1 cellular context compared by ENCODE assay signal in genomic region chr14:71618716-71619115, GRCh38.
TF ChIP-seq lines count a peak whose summit lies in the region.

No MANE protein-coding gene starts in this region.

TF ChIP-seq in GM12878, 131 proteins besides CTCF, POLR2A, EP300 and RAD21 (continued from another document and continues in another):
- TF ChIP-seq, protein P1, sequence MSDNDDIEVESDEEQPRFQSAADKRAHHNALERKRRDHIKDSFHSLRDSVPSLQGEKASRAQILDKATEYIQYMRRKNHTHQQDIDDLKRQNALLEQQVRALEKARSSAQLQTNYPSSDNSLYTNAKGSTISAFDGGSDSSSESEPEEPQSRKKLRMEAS (IDR thresholded peaks at IDR 0.05; ENCODE audit: low read depth, low read length) = peak; percentile 22; the same call in 1 of the 2 replicates
- TF ChIP-seq ZNF592 (IDR thresholded peaks at IDR 0.05) (peak; percentile 31; the same call in 1 of the 2 replicates), MYC (IDR thresholded peaks at IDR 0.05; ENCODE audit: insufficient read depth, insufficient read length, insufficient replicate concordance, low read length, severe bottlenecking) (no peak), SIX5 (IDR thresholded peaks at IDR 0.05; ENCODE audit: low read depth, low read length, severe bottlenecking) (no peak), STAT1 (conservative IDR thresholded peaks at IDR 0.05) (no peak), EZH2 (IDR thresholded peaks at IDR 0.05; ENCODE audit: borderline replicate concordance, control insufficient read depth, low read depth, low read length) (no peak), BCL3 (IDR thresholded peaks at IDR 0.05; ENCODE audit: borderline replicate concordance, insufficient read depth, low read depth, low read length, poor library complexity, severe bottlenecking) (no peak), CHD2 (IDR thresholded peaks at IDR 0.05; ENCODE audit: borderline replicate concordance, low read depth, low read length) (0 out of 2 replicates have a peak, but pooled peaks have one; percentile 14), MTA2 (IDR thresholded peaks at IDR 0.05; ENCODE audit: low read depth) (peak; percentile 97), ZNF274 (IDR thresholded peaks at IDR 0.05; ENCODE audit: insufficient read depth, insufficient read length) (no peak), ZBTB4 (CRISPR knock-in tag; IDR thresholded peaks at IDR 0.05) (no peak), IKZF1 (conservative IDR thresholded peaks at IDR 0.05) (peak; percentile 63), ZSCAN29 (IDR thresholded peaks at IDR 0.05) (peak; percentile 77; the same call in 1 of the 2 replicates), CEBPZ (IDR thresholded peaks at IDR 0.05; ENCODE audit: low read depth, low read length) (no peak), SUZ12 (IDR thresholded peaks at IDR 0.05; ENCODE audit: unreplicated experiment) (no peak), ASH2L (IDR thresholded peaks at IDR 0.05; ENCODE audit: borderline replicate concordance, low read depth) (no peak), PML (IDR thresholded peaks at IDR 0.05; ENCODE audit: low read length) (no peak), RUNX3 (IDR thresholded peaks at IDR 0.05; ENCODE audit: low read length) (peak; percentile 68), ATF7 (IDR thresholded peaks at IDR 0.05; ENCODE audit: low read depth) (peak; percentile 63), PAX5 (IDR thresholded peaks at IDR 0.05; ENCODE audit: borderline replicate concordance, low read depth, low read length) (0 out of 2 replicates have a peak, but pooled peaks have one; percentile 14), KLF5 (IDR thresholded peaks at IDR 0.05; ENCODE audit: partially characterized antibody) (no peak), POLR2AphosphoS2 (IDR thresholded peaks at IDR 0.05; ENCODE audit: low read depth, low read length) (no peak), E2F4 (IDR thresholded peaks at IDR 0.05; ENCODE audit: low read depth, low read length) (no peak), HDGF (IDR thresholded peaks at IDR 0.05) (no peak), SMAD1 (IDR thresholded peaks at IDR 0.05; ENCODE audit: low read depth, partially characterized antibody) (no peak), IKZF2 (IDR thresholded peaks at IDR 0.05) (peak; percentile 64 to 76; a peak in 2 of 4 replicates), ZNF622 (IDR thresholded peaks at IDR 0.05) (no peak), ZNF207 (IDR thresholded peaks at IDR 0.05; ENCODE audit: borderline replicate concordance) (no peak), BCL11A (IDR thresholded peaks at IDR 0.05; ENCODE audit: low read depth, low read length) (peak; percentile 77; the same call in 1 of the 2 replicates), RBBP5 (conservative IDR thresholded peaks at IDR 0.05) (no peak), NR2F1 (conservative IDR thresholded peaks at IDR 0.05) (no peak), CREB1 (IDR thresholded peaks at IDR 0.05; ENCODE audit: low read depth) (no peak), TCF12 (IDR thresholded peaks at IDR 0.05; ENCODE audit: low read depth, low read length) (peak; percentile 36; the same call in 1 of the 2 replicates), HCFC1 (IDR thresholded peaks at IDR 0.05; ENCODE audit: low read length) (no peak), CEBPB (IDR thresholded peaks at IDR 0.05; ENCODE audit: borderline replicate concordance in 1 of 2, low read depth in 2 of 2, low read length in 2 of 2) (no peak), MXI1 (IDR thresholded peaks at IDR 0.05; ENCODE audit: low read depth, low read length) (0 out of 2 replicates have a peak, but pooled peaks have one; percentile 42), SPI1 (IDR thresholded peaks at IDR 0.05; ENCODE audit: borderline replicate concordance, insufficient read depth, low read depth, low read length) (no peak), ETV6 (conservative IDR thresholded peaks at IDR 0.05 in 1 of 2, IDR thresholded peaks at IDR 0.05 in 1 of 2; ENCODE audit: borderline replicate concordance in 1 of 2, low read depth in 1 of 2) (no peak), SMAD5 (IDR thresholded peaks at IDR 0.05; ENCODE audit: low read depth) (no peak), TCF3 (IDR thresholded peaks at IDR 0.05; ENCODE audit: borderline replicate concordance, insufficient read depth, low read depth, low read length) (no peak), MYB (IDR thresholded peaks at IDR 0.05; ENCODE audit: borderline replicate concordance, low read depth, low read length) (peak; percentile 84), SREBF2 (IDR thresholded peaks at IDR 0.05; ENCODE audit: low read length) (no peak), ZNF24 (IDR thresholded peaks at IDR 0.05) (peak; percentile 91)
- TF ChIP-seq, protein P2, sequence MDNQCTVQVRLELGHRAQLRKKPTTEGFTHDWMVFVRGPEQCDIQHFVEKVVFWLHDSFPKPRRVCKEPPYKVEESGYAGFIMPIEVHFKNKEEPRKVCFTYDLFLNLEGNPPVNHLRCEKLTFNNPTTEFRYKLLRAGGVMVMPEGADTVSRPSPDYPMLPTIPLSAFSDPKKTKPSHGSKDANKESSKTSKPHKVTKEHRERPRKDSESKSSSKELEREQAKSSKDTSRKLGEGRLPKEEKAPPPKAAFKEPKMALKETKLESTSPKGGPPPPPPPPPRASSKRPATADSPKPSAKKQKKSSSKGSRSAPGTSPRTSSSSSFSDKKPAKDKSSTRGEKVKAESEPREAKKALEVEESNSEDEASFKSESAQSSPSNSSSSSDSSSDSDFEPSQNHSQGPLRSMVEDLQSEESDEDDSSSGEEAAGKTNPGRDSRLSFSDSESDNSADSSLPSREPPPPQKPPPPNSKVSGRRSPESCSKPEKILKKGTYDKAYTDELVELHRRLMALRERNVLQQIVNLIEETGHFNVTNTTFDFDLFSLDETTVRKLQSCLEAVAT (IDR thresholded peaks at IDR 0.05) = peak; percentile 53; the same call in 1 of the 2 replicates
- TF ChIP-seq, protein P3, sequence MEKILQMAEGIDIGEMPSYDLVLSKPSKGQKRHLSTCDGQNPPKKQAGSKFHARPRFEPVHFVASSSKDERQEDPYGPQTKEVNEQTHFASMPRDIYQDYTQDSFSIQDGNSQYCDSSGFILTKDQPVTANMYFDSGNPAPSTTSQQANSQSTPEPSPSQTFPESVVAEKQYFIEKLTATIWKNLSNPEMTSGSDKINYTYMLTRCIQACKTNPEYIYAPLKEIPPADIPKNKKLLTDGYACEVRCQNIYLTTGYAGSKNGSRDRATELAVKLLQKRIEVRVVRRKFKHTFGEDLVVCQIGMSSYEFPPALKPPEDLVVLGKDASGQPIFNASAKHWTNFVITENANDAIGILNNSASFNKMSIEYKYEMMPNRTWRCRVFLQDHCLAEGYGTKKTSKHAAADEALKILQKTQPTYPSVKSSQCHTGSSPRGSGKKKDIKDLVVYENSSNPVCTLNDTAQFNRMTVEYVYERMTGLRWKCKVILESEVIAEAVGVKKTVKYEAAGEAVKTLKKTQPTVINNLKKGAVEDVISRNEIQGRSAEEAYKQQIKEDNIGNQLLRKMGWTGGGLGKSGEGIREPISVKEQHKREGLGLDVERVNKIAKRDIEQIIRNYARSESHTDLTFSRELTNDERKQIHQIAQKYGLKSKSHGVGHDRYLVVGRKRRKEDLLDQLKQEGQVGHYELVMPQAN (conservative IDR thresholded peaks at IDR 0.05) = no peak
- TF ChIP-seq, protein P4, sequence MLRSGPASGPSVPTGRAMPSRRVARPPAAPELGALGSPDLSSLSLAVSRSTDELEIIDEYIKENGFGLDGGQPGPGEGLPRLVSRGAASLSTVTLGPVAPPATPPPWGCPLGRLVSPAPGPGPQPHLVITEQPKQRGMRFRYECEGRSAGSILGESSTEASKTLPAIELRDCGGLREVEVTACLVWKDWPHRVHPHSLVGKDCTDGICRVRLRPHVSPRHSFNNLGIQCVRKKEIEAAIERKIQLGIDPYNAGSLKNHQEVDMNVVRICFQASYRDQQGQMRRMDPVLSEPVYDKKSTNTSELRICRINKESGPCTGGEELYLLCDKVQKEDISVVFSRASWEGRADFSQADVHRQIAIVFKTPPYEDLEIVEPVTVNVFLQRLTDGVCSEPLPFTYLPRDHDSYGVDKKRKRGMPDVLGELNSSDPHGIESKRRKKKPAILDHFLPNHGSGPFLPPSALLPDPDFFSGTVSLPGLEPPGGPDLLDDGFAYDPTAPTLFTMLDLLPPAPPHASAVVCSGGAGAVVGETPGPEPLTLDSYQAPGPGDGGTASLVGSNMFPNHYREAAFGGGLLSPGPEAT (IDR thresholded peaks at IDR 0.05; ENCODE audit: low read depth) = peak; percentile 48; the same call in 1 of the 2 replicates
